In genomic region chr12:98501266-98501629, GRCh38 we compare ENCODE assay signal across 8 cellular contexts. TPM values are rescaled to one million over a fixed set of nuclear protein-coding genes. Genes with fewer than 3 reads are reported as not detected.
DNase-seq lines count a peak whose midpoint lies in the region; ATAC-seq, FAIRE-seq and TF ChIP-seq lines count a peak whose summit lies in the region.
"Not testable (repeated sequence)": the region's sequence is repeated elsewhere in the genome, so short reads cannot be mapped to it uniquely, and the experiment has no call there.

No MANE protein-coding gene starts in this region.

- CTCF ChIA-PET in A549 (lab: Yijun Ruan, JAX): interaction anchor here (1.0 to 5.8 kb wide), 8 partner anchors 9 to 84 kb away, joined by 3 to 30 read pairs (median 5); partner anchors contain the start of gene TMPO
- CTCF ChIA-PET in activated B cell treated with CpG ODN at 0.5 μM for 24 hours (lab: Charles Lee): interaction anchor here (0.9 kb wide), 1 partner anchor 10 kb away, joined by 3 read pairs; no protein-coding TSS in a partner anchor

- intact Hi-C loops in activated B cell treated with CpG ODN at 0.5 μM for 24 hours (cut with micrococcal nuclease): loop anchor here (5.0 to 10.0 kb wide), 2 partner anchors 1644 to 1766 kb away; partner anchors contain the start of genes BLTP3B, DEPDC4 and SCYL2
- intact Hi-C loops in kidney (cut with DNase I): not testable (repeated sequence)

- peaks cover 23% of the 10 kb centered on the region for H3K4me1 ChIP-seq in A549
- H3K4me1 ChIP-seq in kidney (ENCODE audit: control insufficient read depth in 1 of 2, insufficient read depth in 1 of 2, low read depth in 1 of 2, low read length in 2 of 2): peaks cover 6 to 13% of the 10 kb centered on the region in 2 donors

- not testable (repeated sequence) for H3K9ac ChIP-seq in kidney (ENCODE audit: low read length in 2 of 2)

- H3K4me1 Mint-ChIP-seq in HFFc6 (ENCODE audit: low read depth) (peaks cover 28% of the 10 kb centered on the region), activated B cell treated with CpG ODN at 0.5 μM for 24 hours (peaks cover 34% of the 10 kb centered on the region), brain (peaks cover 15% of the 10 kb centered on the region)
- H3K4me1 Mint-ChIP-seq in activated T-helper 17 cell treated with anti-CD3 and anti-CD28 coated beads, Interleukin-2, amount 50 U/mL, for 72 hours: peaks cover 34% of the 10 kb centered on the region
- H3K4me1 Mint-ChIP-seq in natural killer cell treated with Interleukin-12 subunit alpha and Interleukin-12 subunit beta and Interleukin-15 and Interleukin-18, amount 100 ng/mL, for 72 hours (ENCODE audit: low read depth in 2 of 2): peaks cover 26 to 28% of the 10 kb centered on the region in 2 donors
- H3K4me1 Mint-ChIP-seq in stimulated activated memory B cell treated with anti-CD40 and anti-IgM and Interleukin-4, amounts not matched to agents 10 μg/mL and 1 μg/mL and 100 μg/mL, for 72 hours: peaks cover 21% of the 10 kb centered on the region

- ATAC-seq in A549; activated B cell treated with CpG ODN at 0.5 μM for 24 hours (ENCODE audit: low read depth); natural killer cell treated with Interleukin-12 subunit alpha and Interleukin-12 subunit beta and Interleukin-15 and Interleukin-18, amount 100 ng/mL, for 72 hours; stimulated activated memory B cell treated with anti-CD40 and anti-IgM and Interleukin-4, amounts not matched to agents 10 μg/mL and 1 μg/mL and 100 μg/mL, for 72 hours: not testable (repeated sequence)
- peak; percentile 0 for ATAC-seq in activated T-helper 17 cell treated with anti-CD3 and anti-CD28 coated beads, Interleukin-2, amount 50 U/mL, for 72 hours (replicated peaks)

- not testable (repeated sequence) for H3K36me3 ChIP-seq in kidney (ENCODE audit: control insufficient read depth in 1 of 2, insufficient read depth in 2 of 2, low read length in 2 of 2)

- H3K27ac ChIP-seq in A549 (peak overlapping the region; percentile 64 to 82), kidney (ENCODE audit: low read depth in 2 of 2, low read length in 2 of 2) (peak overlapping the region; percentile 53 to 87)

- not testable (repeated sequence) for H3K36me3 Mint-ChIP-seq in HFFc6 (ENCODE audit: low read depth); brain; natural killer cell treated with Interleukin-12 subunit alpha and Interleukin-12 subunit beta and Interleukin-15 and Interleukin-18, amount 100 ng/mL, for 72 hours; stimulated activated memory B cell treated with anti-CD40 and anti-IgM and Interleukin-4, amounts not matched to agents 10 μg/mL and 1 μg/mL and 100 μg/mL, for 72 hours
- peaks cover 15% of the 10 kb centered on the region for H3K36me3 Mint-ChIP-seq in activated B cell treated with CpG ODN at 0.5 μM for 24 hours (ENCODE audit: low read depth)
- H3K36me3 Mint-ChIP-seq in activated T-helper 17 cell treated with anti-CD3 and anti-CD28 coated beads, Interleukin-2, amount 50 U/mL, for 72 hours (ENCODE audit: low read depth): peaks cover 27% of the 10 kb centered on the region

- FAIRE-seq in A549 (lab: Jason Lieb, UNC); kidney (lab: Jason Lieb, UNC): not testable (repeated sequence)

- H3K4me3 Mint-ChIP-seq in HFFc6 (peak overlapping the region; percentile 50; the same call in 1 of the 2 replicates), activated B cell treated with CpG ODN at 0.5 μM for 24 hours (peak overlapping the region; percentile 53), brain (peak overlapping the region in 4 of 5 experiments; percentile 37 to 87 (median 58))
- H3K4me3 Mint-ChIP-seq in activated T-helper 17 cell treated with anti-CD3 and anti-CD28 coated beads, Interleukin-2, amount 50 U/mL, for 72 hours: peak overlapping the region; percentile 95
- H3K4me3 Mint-ChIP-seq in natural killer cell treated with Interleukin-12 subunit alpha and Interleukin-12 subunit beta and Interleukin-15 and Interleukin-18, amount 100 ng/mL, for 72 hours: peak overlapping the region; percentile 55
- peak overlapping the region; percentile 25 for H3K4me3 Mint-ChIP-seq in stimulated activated memory B cell treated with anti-CD40 and anti-IgM and Interleukin-4, amounts not matched to agents 10 μg/mL and 1 μg/mL and 100 μg/mL, for 72 hours

- H3K27ac Mint-ChIP-seq in HFFc6, activated B cell treated with CpG ODN at 0.5 μM for 24 hours: not testable (repeated sequence)
- peak overlapping the region; percentile 94 for H3K27ac Mint-ChIP-seq in activated T-helper 17 cell treated with anti-CD3 and anti-CD28 coated beads, Interleukin-2, amount 50 U/mL, for 72 hours
- H3K27ac Mint-ChIP-seq in brain: peak overlapping the region in 3 of 5 experiments; percentile 20 to 93 (median 53)
- H3K27ac Mint-ChIP-seq in natural killer cell treated with Interleukin-12 subunit alpha and Interleukin-12 subunit beta and Interleukin-15 and Interleukin-18, amount 100 ng/mL, for 72 hours: peak overlapping the region; percentile 100
- H3K27ac Mint-ChIP-seq in stimulated activated memory B cell treated with anti-CD40 and anti-IgM and Interleukin-4, amounts not matched to agents 10 μg/mL and 1 μg/mL and 100 μg/mL, for 72 hours: peak overlapping the region; percentile 51

- TF ChIP-seq CTCF in A549 (IDR thresholded peaks at IDR 0.05); HFFc6 (IDR thresholded peaks at IDR 0.05); activated B cell treated with CpG ODN at 0.5 μM for 24 hours (IDR thresholded peaks at IDR 0.05); brain (conservative IDR thresholded peaks at IDR 0.05); kidney (IDR thresholded peaks at IDR 0.05; ENCODE audit: borderline replicate concordance, extremely low read depth, insufficient read depth): not testable (repeated sequence)

- peak overlapping the region; percentile 77 for H3K4me2 ChIP-seq in A549

- 85% methylated on average over 15 of the region's 15 CpGs for WGBS in A549 (ENCODE audit: missing lambda C conversion rate)

- not testable (repeated sequence) for H3K9me3 Mint-ChIP-seq in HFFc6; activated B cell treated with CpG ODN at 0.5 μM for 24 hours; activated T-helper 17 cell treated with anti-CD3 and anti-CD28 coated beads, Interleukin-2, amount 50 U/mL, for 72 hours; natural killer cell treated with Interleukin-12 subunit alpha and Interleukin-12 subunit beta and Interleukin-15 and Interleukin-18, amount 100 ng/mL, for 72 hours; stimulated activated memory B cell treated with anti-CD40 and anti-IgM and Interleukin-4, amounts not matched to agents 10 μg/mL and 1 μg/mL and 100 μg/mL, for 72 hours
- H3K9me3 Mint-ChIP-seq in brain: peaks cover 0 to 19% (median 3%) of the 10 kb centered on the region in 5 experiments

- POLR2A ChIA-PET in A549 (lab: Yijun Ruan, JAX): interaction anchor here (1.1 to 1.5 kb wide), 2 partner anchors 10 to 13 kb away, joined by 4 to 8 read pairs; no protein-coding TSS in a partner anchor
- POLR2A ChIA-PET in activated B cell treated with CpG ODN at 0.5 μM for 24 hours (lab: Charles Lee): interaction anchor here (1.5 kb wide), 1 partner anchor 14 kb away, joined by 10 read pairs; the partner anchor contains the start of gene TMPO

- peaks cover 17% of the 10 kb centered on the region for H3K27me3 Mint-ChIP-seq in HFFc6 (ENCODE audit: insufficient read depth)
- H3K27me3 Mint-ChIP-seq in activated B cell treated with CpG ODN at 0.5 μM for 24 hours; activated T-helper 17 cell treated with anti-CD3 and anti-CD28 coated beads, Interleukin-2, amount 50 U/mL, for 72 hours; natural killer cell treated with Interleukin-12 subunit alpha and Interleukin-12 subunit beta and Interleukin-15 and Interleukin-18, amount 100 ng/mL, for 72 hours; stimulated activated memory B cell treated with anti-CD40 and anti-IgM and Interleukin-4, amounts not matched to agents 10 μg/mL and 1 μg/mL and 100 μg/mL, for 72 hours: not testable (repeated sequence)
- H3K27me3 Mint-ChIP-seq in brain: peaks cover 21% of the 10 kb centered on the region

- DNase-seq in A549 (ENCODE audit: low read depth in 1 of 2, low spot score in 1 of 2); HFFc6; activated B cell treated with CpG ODN at 0.5 μM for 24 hours; kidney; natural killer cell treated with Interleukin-12 subunit alpha and Interleukin-12 subunit beta and Interleukin-15 and Interleukin-18, amount 100 ng/mL, for 72 hours (ENCODE audit: low spot score): not testable (repeated sequence)

- H3K4me3 ChIP-seq in A549: peak overlapping the region; percentile 24
- H3K4me3 ChIP-seq in kidney (ENCODE audit: low read length in 2 of 2): not testable (repeated sequence)

- TF ChIP-seq RAD21 in A549 (conservative IDR thresholded peaks at IDR 0.05 in 1 of 2, IDR thresholded peaks at IDR 0.05 in 1 of 2): not testable (repeated sequence)

- not testable (repeated sequence) for TF ChIP-seq POLR2A in A549 (IDR thresholded peaks at IDR 0.05; ENCODE audit: low read length)

- not testable (repeated sequence) for TF ChIP-seq EP300 in A549 (IDR thresholded peaks at IDR 0.05)

- H3K9me3 ChIP-seq in A549; kidney (ENCODE audit: control insufficient read depth in 1 of 2, low read length in 2 of 2): not testable (repeated sequence)

RNA-seq across cellular contexts. Expression of gene TMPO, which starts 14.1 kb away (rescaled TPM):
- polyA plus RNA-seq in A549 (2011; rRNA removed) (127 and 169 TPM in 2 replicates), A549 (2017; fragmentation: RNase III; extraction: RNeasy Plus Mini Kit Qiagen cat#74134 plus additional on column Dnase treatment) (88.9 to 101 TPM (median 100 TPM) in 3 replicates), brain (ENCODE audit: insufficient read depth, low read depth, low replicate concordance) (106 TPM), kidney (ENCODE audit: insufficient read depth, low read depth, low replicate concordance) (13.9 TPM)
- 38.1 and 45.3 TPM in 2 replicates for polyA plus RNA-seq in A549 (2012; cell fraction: cytosol; rRNA removed)
- 40.6 and 44.4 TPM in 2 replicates for polyA plus RNA-seq in A549 (2012; cell fraction: nucleus; rRNA removed)
- 46.6 and 57.9 TPM in 2 replicates for polyA minus RNA-seq in A549 (2011; rRNA and poly(A)+ RNA removed)
- total RNA-seq in HFFc6 (2021; fragmentation: NEBNext Ultra II Directional; extraction: Animal tissue kit (Norgen Biotek cat#: 25700)): 100 to 1,000 TPM in 1 of 6 experiments, 10 to 100 TPM in 5; 48.4 to 112 (median 98.2) TPM
- total RNA-seq in activated B cell treated with CpG ODN at 0.5 μM for 24 hours (115 and 116 TPM in 2 replicates), kidney (55.5 TPM)
- 100 to 1,000 TPM; 268 to 285 TPM for total RNA-seq in activated T-helper 17 cell treated with anti-CD3 and anti-CD28 coated beads, Interleukin-2, amount 50 U/mL, for 72 hours
- 100 to 1,000 TPM; 147 to 219 TPM for total RNA-seq in natural killer cell treated with Interleukin-12 subunit alpha and Interleukin-12 subunit beta and Interleukin-15 and Interleukin-18, amount 100 ng/mL, for 72 hours

Comparison
In these comparisons a context has a peak if more than half of its experiments do, and no peak if none do; other contexts are left out.
1. H3K4me3 Mint-ChIP-seq: peak in every context shown above with its lines; median percentile 95 in activated T-helper 17 cell treated with anti-CD3 and anti-CD28 coated beads, Interleukin-2, amount 50 U/mL, for 72 hours; 58 in brain; 55 in natural killer cell treated with Interleukin-12 subunit alpha and Interleukin-12 subunit beta and Interleukin-15 and Interleukin-18, amount 100 ng/mL, for 72 hours; 53 in activated B cell treated with CpG ODN at 0.5 μM for 24 hours; 50 in HFFc6; 25 in stimulated activated memory B cell treated with anti-CD40 and anti-IgM and Interleukin-4, amounts not matched to agents 10 μg/mL and 1 μg/mL and 100 μg/mL, for 72 hours.